ENCODE assay signal across 8 cellular contexts in the genomic region with DNA sequence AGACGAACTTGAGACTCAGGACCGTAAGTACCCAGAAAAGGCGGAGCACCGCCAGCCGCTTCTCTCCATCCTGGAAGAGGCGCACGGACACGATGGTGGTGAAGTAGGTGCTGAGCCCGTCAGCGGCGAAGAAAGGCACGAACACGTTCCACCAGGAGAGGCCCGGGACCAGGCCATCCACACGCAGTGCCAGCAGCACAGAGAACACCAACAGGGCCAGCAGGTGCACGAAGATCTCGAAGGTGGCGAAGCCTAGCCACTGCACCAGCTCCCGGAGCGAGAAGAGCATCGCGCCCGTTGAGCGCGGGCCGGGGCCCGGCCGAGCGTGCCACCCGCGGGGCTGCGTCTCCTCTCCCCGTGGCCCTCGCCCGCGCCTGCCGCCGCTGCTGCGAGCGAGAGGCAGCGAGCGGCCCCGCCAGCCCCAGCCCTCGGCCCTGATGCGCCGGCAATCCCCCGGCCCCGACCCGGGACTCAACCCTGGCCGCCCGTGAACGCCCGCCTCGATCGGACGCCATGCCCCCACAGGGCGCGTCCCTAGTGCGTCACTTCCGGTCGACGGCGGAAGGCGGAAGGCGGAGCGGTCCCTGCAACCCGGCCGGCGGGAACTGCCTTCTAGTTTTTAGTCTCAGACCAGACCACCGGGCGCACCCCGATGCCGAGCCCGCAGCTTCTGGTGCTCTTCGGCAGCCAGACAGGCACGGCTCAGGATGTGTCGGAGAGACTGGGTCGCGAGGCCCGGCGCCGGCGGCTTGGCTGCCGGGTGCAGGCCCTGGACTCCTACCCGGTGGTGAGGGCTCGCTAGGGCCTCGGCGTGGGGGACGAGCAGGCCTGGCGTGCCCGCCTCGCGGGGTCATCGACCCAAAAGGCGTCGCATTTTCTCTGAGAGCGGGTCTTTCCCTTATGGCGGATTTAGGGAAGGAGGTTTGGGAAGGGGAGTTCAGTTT. TPM values are rescaled to one million over a fixed set of nuclear protein-coding genes. Genes with fewer than 3 reads are reported as not detected.
A peak's percentile ranks its signal among the peaks of the same experiment; 100 is the strongest.
DNase-seq lines count a peak whose midpoint lies in the region; ATAC-seq and TF ChIP-seq lines count a peak whose summit lies in the region.

A gene (plus strand): TSS at position 575 of the 944 bp plus-strand sequence. CDS start 78 bp downstream, at position 653.
A gene with protein sequence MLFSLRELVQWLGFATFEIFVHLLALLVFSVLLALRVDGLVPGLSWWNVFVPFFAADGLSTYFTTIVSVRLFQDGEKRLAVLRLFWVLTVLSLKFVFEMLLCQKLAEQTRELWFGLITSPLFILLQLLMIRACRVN (minus strand): TSS at position 523 of the 944 bp plus-strand sequence. CDS start 234 bp downstream, at position 289.

- no peaks in the 10 kb centered on the region for H3K27me3 ChIP-seq in HUES48 (ENCODE audit: control insufficient read depth, insufficient read depth, low read length)

- no peak for TF ChIP-seq CTCF in endothelial cell (IDR thresholded peaks at IDR 0.05; ENCODE audit: unreplicated experiment)

- H3K9me3 ChIP-seq in HUES48 (ENCODE audit: control insufficient read depth, insufficient read depth, low read length) (no peaks in the 10 kb centered on the region), mesodermal cell (ENCODE audit: control insufficient read depth, low read length) (no peaks in the 10 kb centered on the region)

- H3K9ac ChIP-seq in HUES48 (ENCODE audit: low read depth, low read length), result peak within 1 kb of the TSS; percentile 89

- peaks cover 10% of the 10 kb centered on the region; the same call in 1 of the 2 replicates for H3K4me1 ChIP-seq in HUES48 (ENCODE audit: control insufficient read depth, insufficient read depth, low read length)
- H3K4me1 ChIP-seq in mesodermal cell (ENCODE audit: control insufficient read depth, insufficient read depth, low read length, poor library complexity, severe bottlenecking), result peaks cover 24% of the 10 kb centered on the region

- WGBS in mesodermal cell (ENCODE audit: insufficient coverage in 2 of 2), 2 experiments, result 1% methylated on average over 86 to 98 of the region's 98 CpGs

- peak; percentile 51 for ATAC-seq in GM19035 (IDR thresholded peaks at IDR 0.05; ENCODE audit: unreplicated experiment)

- H3K36me3 ChIP-seq in HUES48 (ENCODE audit: control insufficient read depth, insufficient read depth, low read length) (peaks cover 16% of the 10 kb centered on the region), mesodermal cell (ENCODE audit: control insufficient read depth, insufficient read depth, low read length) (peaks cover 31% of the 10 kb centered on the region)

- H3K36me3 Mint-ChIP-seq in endothelial cell (ENCODE audit: low read depth, unreplicated experiment), result peaks cover 15% of the 10 kb centered on the region

- DNase-seq in AG08396 (ENCODE audit: low spot score) (peak; percentile 97), OCI-M1 (lab: John Stamatoyannopoulos, UW) (peak; percentile 92), endothelial cell (ENCODE audit: low spot score) (peak; percentile 90)
- peak; percentile 99 for DNase-seq in activated CD8-positive, alpha-beta memory T cell treated with anti-CD3 and anti-CD28 coated beads, Interleukin-2, amount 50 U/mL, for 48 hours
- peak; percentile 86 for DNase-seq in stimulated activated CD8-positive, alpha-beta memory T cell treated with anti-CD3 and anti-CD28 coated beads, Interleukin-12 subunit alpha, Interleukin-12 subunit beta, amount 100 ng/mL, for 4 hours (ENCODE audit: low read depth)

- H3K4me3 Mint-ChIP-seq in endothelial cell (ENCODE audit: unreplicated experiment), result peak within 1 kb of the TSS; percentile 97

- peaks cover 9% of the 10 kb centered on the region for H3K27me3 Mint-ChIP-seq in endothelial cell (ENCODE audit: unreplicated experiment)

- H3K27ac Mint-ChIP-seq in endothelial cell (ENCODE audit: unreplicated experiment), result peak within 1 kb of the TSS; percentile 55

- H3K4me3 ChIP-seq in HUES48 (ENCODE audit: low read depth, low read length), result peak within 1 kb of the TSS; percentile 82
- peak within 1 kb of the TSS; percentile 96 for H3K4me3 ChIP-seq in mesodermal cell (ENCODE audit: extremely low read depth, insufficient read depth, low read length, poor library complexity, severe bottlenecking)

- no peaks in the 10 kb centered on the region for H3K9me3 Mint-ChIP-seq in endothelial cell (ENCODE audit: unreplicated experiment)

- H3K27ac ChIP-seq in HUES48 (ENCODE audit: low read depth, low read length) (peak within 1 kb of the TSS; percentile 75), mesodermal cell (ENCODE audit: low read depth, low read length, severe bottlenecking) (peak within 1 kb of the TSS; percentile 45)

- H3K4me1 Mint-ChIP-seq in endothelial cell (ENCODE audit: unreplicated experiment), result peaks cover 21% of the 10 kb centered on the region

RNA-seq across cellular contexts. Expression of the first gene that starts in this region (rescaled TPM):
- total RNA-seq in endothelial cell (ENCODE audit: unreplicated experiment), result 22.5 TPM
- polyA plus RNA-seq in mesodermal cell (2013, experiment 1 of 2), result 12.0 TPM
- 11.6 TPM for polyA plus RNA-seq in mesodermal cell (2013, experiment 2 of 2)

RNA-seq across cellular contexts. Expression of the second gene that starts in this region (rescaled TPM):
- 27.4 TPM for total RNA-seq in endothelial cell (ENCODE audit: unreplicated experiment)
- 27.0 TPM for polyA plus RNA-seq in mesodermal cell (2013, experiment 1 of 2)
- 24.5 TPM for polyA plus RNA-seq in mesodermal cell (2013, experiment 2 of 2)

Comparison
In these comparisons a context has a peak if more than half of its experiments do, and no peak if none do; other contexts are left out.
1. Peak in every context shown above with its lines: DNase-seq, ATAC-seq, H3K4me3 ChIP-seq and H3K27ac ChIP-seq.